Comparison of ENCODE assay signal across 13 cellular contexts in the genomic region with DNA sequence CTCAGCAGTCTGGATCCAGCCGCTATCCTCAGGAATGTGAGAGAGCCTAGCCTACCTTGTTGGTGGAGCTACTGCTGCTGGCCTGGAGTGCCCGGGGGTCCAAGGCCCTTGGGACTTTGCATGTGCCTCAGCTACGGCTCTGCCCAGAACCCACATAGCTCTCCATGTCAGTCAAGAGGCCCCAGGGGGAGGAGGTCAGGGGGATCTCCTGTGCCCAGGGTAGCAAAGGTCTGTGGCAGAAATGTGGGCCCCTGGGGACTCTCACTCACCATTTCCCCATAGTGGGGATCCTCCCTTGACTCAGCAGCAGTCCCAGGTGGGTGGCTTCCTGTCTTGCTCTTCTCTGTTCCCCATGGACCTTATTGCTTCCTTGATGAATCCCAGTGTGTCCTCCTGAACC.
A peak's percentile ranks its signal among the peaks of the same experiment; 100 is the strongest.
DNase-seq lines count a peak whose midpoint lies in the region; ATAC-seq and TF ChIP-seq lines count a peak whose summit lies in the region.
"Had no signal": no experiment of that assay in that cellular context is flagged by ENCODE, and none has a peak within 500 bp of the region (broad histone marks: within the 10 kb centered on the region; RNA-seq: fewer than 3 reads in every experiment).

No MANE protein-coding gene starts in this region.

- no peak overlapping the region for H3K4me3 Mint-ChIP-seq in activated T-cell treated with anti-CD3 and anti-CD28 coated beads, Interleukin-2, amount 50 U/mL, for 72 hours
- H3K4me3 Mint-ChIP-seq in stimulated activated naive B cell treated with anti-CD40 and anti-IgM and Interleukin-4, amounts not matched to agents 10 μg/mL and 1 μg/mL and 100 μg/mL, for 72 hours, result no peak overlapping the region

- peaks cover 0 to 3% of the 10 kb centered on the region in 2 donors for H3K9me3 Mint-ChIP-seq in activated T-cell treated with anti-CD3 and anti-CD28 coated beads, Interleukin-2, amount 50 U/mL, for 72 hours
- H3K9me3 Mint-ChIP-seq in stimulated activated naive B cell treated with anti-CD40 and anti-IgM and Interleukin-4, amounts not matched to agents 10 μg/mL and 1 μg/mL and 100 μg/mL, for 72 hours, result peaks cover 0 to 1% of the 10 kb centered on the region in 2 donors

- H3K27ac Mint-ChIP-seq in activated T-cell treated with anti-CD3 and anti-CD28 coated beads, Interleukin-2, amount 50 U/mL, for 72 hours, result peak overlapping the region; percentile 13
- H3K27ac Mint-ChIP-seq in stimulated activated naive B cell treated with anti-CD40 and anti-IgM and Interleukin-4, amounts not matched to agents 10 μg/mL and 1 μg/mL and 100 μg/mL, for 72 hours, result no peak overlapping the region

- CTCF ChIA-PET in RWPE1 (lab: Yijun Ruan, JAX), result no interaction called here

- no peak overlapping the region for H3K27ac ChIP-seq in RWPE1
- H3K27ac ChIP-seq: 22Rv1, pancreas, upper lobe of left lung had no signal

- H3K4me1 ChIP-seq in mucosa of descending colon (ENCODE audit: low read depth), result no peaks in the 10 kb centered on the region
- H3K4me1 ChIP-seq: pancreas, upper lobe of left lung had no signal

- H3K4me3 ChIP-seq in mucosa of descending colon, result no peak overlapping the region
- H3K4me3 ChIP-seq: pancreas, upper lobe of left lung had no signal

- no peaks in the 10 kb centered on the region for H3K27me3 Mint-ChIP-seq in activated T-cell treated with anti-CD3 and anti-CD28 coated beads, Interleukin-2, amount 50 U/mL, for 72 hours (ENCODE audit: low read depth)
- H3K27me3 Mint-ChIP-seq in stimulated activated naive B cell treated with anti-CD40 and anti-IgM and Interleukin-4, amounts not matched to agents 10 μg/mL and 1 μg/mL and 100 μg/mL, for 72 hours, result peaks cover 0 to 4% of the 10 kb centered on the region in 2 donors

- no peak for ATAC-seq in activated T-cell treated with anti-CD3 and anti-CD28 coated beads, Interleukin-2, amount 50 U/mL, for 72 hours (replicated peaks in 1 of 2)
- peak; percentile 85 for ATAC-seq in HG02610 (IDR thresholded peaks at IDR 0.05; ENCODE audit: unreplicated experiment)
- peak; percentile 49 for ATAC-seq in HG03175 (IDR thresholded peaks at IDR 0.05; ENCODE audit: unreplicated experiment)
- peak; percentile 84 to 93 for ATAC-seq in stimulated activated naive B cell treated with anti-CD40 and anti-IgM and Interleukin-4, amounts not matched to agents 10 μg/mL and 1 μg/mL and 100 μg/mL, for 72 hours (replicated peaks)
- no peak for ATAC-seq in mucosa of descending colon
- ATAC-seq: pancreas had no signal

- POLR2A ChIA-PET in RWPE1 (lab: Yijun Ruan, JAX; ENCODE audit: low non-redundant PET), result no interaction called here

- H3K4me1 Mint-ChIP-seq in activated T-cell treated with anti-CD3 and anti-CD28 coated beads, Interleukin-2, amount 50 U/mL, for 72 hours (ENCODE audit: low read depth), result no peaks in the 10 kb centered on the region
- H3K4me1 Mint-ChIP-seq in stimulated activated naive B cell treated with anti-CD40 and anti-IgM and Interleukin-4, amounts not matched to agents 10 μg/mL and 1 μg/mL and 100 μg/mL, for 72 hours, result peaks cover 12% of the 10 kb centered on the region in 2 donors

- TF ChIP-seq CTCF in mucosa of descending colon (IDR thresholded peaks at IDR 0.05) (no peak), RWPE1 (conservative IDR thresholded peaks at IDR 0.05; ENCODE audit: low read depth) (no peak)

- intact Hi-C loops in mucosa of descending colon (cut with DNase I, micrococcal nuclease), result no loop called here

- H3K36me3 Mint-ChIP-seq in activated T-cell treated with anti-CD3 and anti-CD28 coated beads, Interleukin-2, amount 50 U/mL, for 72 hours (ENCODE audit: insufficient read depth in 2 of 2), result no peaks in the 10 kb centered on the region
- no peaks in the 10 kb centered on the region for H3K36me3 Mint-ChIP-seq in stimulated activated naive B cell treated with anti-CD40 and anti-IgM and Interleukin-4, amounts not matched to agents 10 μg/mL and 1 μg/mL and 100 μg/mL, for 72 hours

- no peak for DNase-seq in activated T-cell treated with anti-CD3 and anti-CD28 coated beads, Interleukin-2, amount 50 U/mL, for 72 hours
- DNase-seq in activated T-cell treated with anti-CD3 and anti-CD28 coated beads, Interleukin-2, amount 50 U/mL, for 1 hour, result no peak
- DNase-seq in stimulated activated naive B cell treated with anti-CD40 and anti-IgM and Interleukin-4, amounts not matched to agents 10 μg/mL and 1 μg/mL and 100 μg/mL, for 72 hours, result peak; percentile 44
- no peak for DNase-seq in mucosa of descending colon
- no peak for DNase-seq in mesenteric fat pad (ENCODE audit: low spot score)
- no peak for DNase-seq in RWPE1 (ENCODE audit: low spot score)
- DNase-seq: activated T-cell treated with anti-CD3 and anti-CD28 coated beads, Interleukin-2, amount 50 U/mL, for 48 hours; pancreas; stimulated activated CD4-positive, alpha-beta T cell treated with anti-CD3 and anti-CD28 coated beads, Interleukin-15, amount 100 ng/mL, for 24 hours had no signal

- H3K9me3 ChIP-seq in mucosa of descending colon, result no peaks in the 10 kb centered on the region
- H3K9me3 ChIP-seq: pancreas, upper lobe of left lung had no signal

- H3K36me3 ChIP-seq in mucosa of descending colon (ENCODE audit: low read depth), result no peaks in the 10 kb centered on the region
- H3K36me3 ChIP-seq: pancreas, upper lobe of left lung had no signal

Comparison
In these comparisons a context has a peak if more than half of its experiments do, and no peak if none do; other contexts are left out.
1. ATAC-seq: peak in HG02610 (single experiment), HG03175 (single experiment) and stimulated activated naive B cell treated with anti-CD40 and anti-IgM and Interleukin-4, amounts not matched to agents 10 μg/mL and 1 μg/mL and 100 μg/mL, for 72 hours (2 of 2); none in activated T-cell treated with anti-CD3 and anti-CD28 coated beads, Interleukin-2, amount 50 U/mL, for 72 hours (0 of 2) and mucosa of descending colon (single experiment).